25 cellular contexts compared by ENCODE assay signal in genomic region chr17:27239584-27239983, GRCh38. TPM values are rescaled to one million over a fixed set of nuclear protein-coding genes. Genes with fewer than 3 reads are reported as not detected.
DNase-seq lines count a peak whose midpoint lies in the region; ATAC-seq, FAIRE-seq and TF ChIP-seq lines count a peak whose summit lies in the region.
"Had no signal": no experiment of that assay in that cellular context is flagged by ENCODE, and none has a peak within 500 bp of the region (broad histone marks: within the 10 kb centered on the region; RNA-seq: fewer than 3 reads in every experiment).

No MANE protein-coding gene starts in this region.

- DNase-seq in HepG2 (ENCODE audit: low spot score) (no peak), right lobe of liver (no peak), type B pancreatic cell (ENCODE audit: extremely low spot score, unreplicated experiment) (no peak), EL (no peak), OCI-M1 (lab: John Stamatoyannopoulos, UW) (no peak)
- DNase-seq: BE2C; CD4-positive, alpha-beta T cell; COR-L47; DMS 273 treated with DMSO at 0.1 percent for 48 hours; DMS79 treated with DMSO at 0.1 percent for 48 hours; HFFc6; KBM-7; MM.1S; NCI-H1048; NCI-H1417 treated with DMSO at 0.1 percent for 48 hours; NCI-H187; NCI-H446; NCI-H526; SIG-M5; SK-N-SH had no signal

- H3K4me1 ChIP-seq in HepG2 (ENCODE audit: insufficient read depth, low read length) (peaks cover 21% of the 10 kb centered on the region), right lobe of liver (peaks cover 0 to 5% (median 3%) of the 10 kb centered on the region in 4 donors), OCI-LY3 (ENCODE audit: low read length) (peaks cover 48% of the 10 kb centered on the region)
- H3K4me1 ChIP-seq: BE2C had no signal

- no TSS peak for BruUV-seq in HepG2 (replicated peaks; lab: Mats Ljungman, UMichigan)

- H3K4me3 ChIP-seq in HepG2 (replicated peaks in 1 of 3; ENCODE audit: insufficient read depth in 1 of 3, low read depth in 2 of 3, low read length in 3 of 3) (no peak overlapping the region), right lobe of liver (no peak overlapping the region), OCI-LY3 (ENCODE audit: low read length) (peak overlapping the region; percentile 3; the same call in 1 of the 2 replicates)

- H3K36me3 Mint-ChIP-seq in type B pancreatic cell = no peaks in the 10 kb centered on the region

- no peaks in the 10 kb centered on the region for H3K27me3 Mint-ChIP-seq in type B pancreatic cell

- WGBS in HepG2 (ENCODE audit: low lambda C conversion rate) = 16% methylated on average over 6 of the region's 7 CpGs
- WGBS in right lobe of liver (ENCODE audit: insufficient coverage, low coverage, low lambda C conversion rate, missing lambda C conversion rate) = 68% methylated on average over 5 of the region's 7 CpGs

- H3K79me2 ChIP-seq in HepG2 (ENCODE audit: insufficient read depth, low read length) = no peaks in the 10 kb centered on the region
- no peaks in the 10 kb centered on the region for H3K79me2 ChIP-seq in OCI-LY3 (ENCODE audit: low read length)

- no peak overlapping the region for H3K4me2 ChIP-seq in HepG2 (ENCODE audit: low read depth, low read length)
- H3K4me2 ChIP-seq in OCI-LY3 (ENCODE audit: low read length) = peak overlapping the region; percentile 75
- H3K4me2 ChIP-seq: SK-N-SH had no signal

- H2AFZ ChIP-seq in HepG2 (ENCODE audit: low read length) = no peak overlapping the region
- H2AFZ ChIP-seq in OCI-LY3 (ENCODE audit: low read depth, low read length) = no peak overlapping the region

- H3K27ac Mint-ChIP-seq in type B pancreatic cell = peak overlapping the region; percentile 99
- H3K27ac Mint-ChIP-seq: CD4-positive, alpha-beta T cell; HFFc6 had no signal

- TF ChIP-seq POLR2A in HepG2 (IDR thresholded peaks at IDR 0.05; ENCODE audit: insufficient read depth in 1 of 2, low read depth in 2 of 2, low read length in 2 of 2) (no peak), right lobe of liver (IDR thresholded peaks at IDR 0.05) (no peak)

- no peak for TF ChIP-seq RAD21 in HepG2 (CRISPR knock-in tag; IDR thresholded peaks at IDR 0.05)

- ATAC-seq in HepG2 = no peak
- ATAC-seq in right lobe of liver = no peak
- ATAC-seq in GM19455 (IDR thresholded peaks at IDR 0.05; ENCODE audit: unreplicated experiment) = no peak

- CTCF ChIA-PET in HepG2 (lab: Yijun Ruan, JAX; ENCODE audit: low intra/inter-chr PET ratio, low total read pairs) = no interaction called here

- intact Hi-C loops in HepG2 (cut with micrococcal nuclease; ENCODE audit: unreplicated experiment) (loop anchor here (5.0 to 10.0 kb wide), 2 partner anchors 218 to 365 kb away; partner anchors contain the start of gene KSR1), right lobe of liver (cut with DNase I) (loop anchor here (5.0 to 10.0 kb wide), 3 partner anchors 255 to 363 kb away; no protein-coding TSS in a partner anchor)

- FAIRE-seq in HepG2 (lab: Jason Lieb, UNC) = no peak
- FAIRE-seq: A204.1, H54 had no signal

- H3K27ac ChIP-seq in HepG2 (ENCODE audit: extremely low read length, insufficient read depth, low read length) (no peak overlapping the region), right lobe of liver (peak overlapping the region in 1 of 3 donors; percentile 26), OCI-LY3 (ENCODE audit: low read length) (no peak overlapping the region), layer of hippocampus (ENCODE audit: low read depth, low read length) (peak overlapping the region; percentile 13)

- TF ChIP-seq CTCF in HepG2 (CRISPR knock-in tag; IDR thresholded peaks at IDR 0.05) (no peak), right lobe of liver (IDR thresholded peaks at IDR 0.05) (no peak), OCI-LY3 (IDR thresholded peaks at IDR 0.05; ENCODE audit: low read depth, low read length) (no peak), type B pancreatic cell (conservative IDR thresholded peaks at IDR 0.05) (no peak)

- no peak for TF ChIP-seq EP300 in HepG2 (IDR thresholded peaks at IDR 0.05; ENCODE audit: low read depth in 2 of 2, low read length in 2 of 2)
- no peak for TF ChIP-seq EP300 in HepG2 (CRISPR knock-in tag; IDR thresholded peaks at IDR 0.05; ENCODE audit: borderline replicate concordance)

- H3K4me3 Mint-ChIP-seq in type B pancreatic cell = no peak overlapping the region
- H3K4me3 Mint-ChIP-seq: CD4-positive, alpha-beta T cell; HFFc6 had no signal

- no peaks in the 10 kb centered on the region for H3K9me3 Mint-ChIP-seq in type B pancreatic cell
- H3K9me3 Mint-ChIP-seq: CD4-positive, alpha-beta T cell; HFFc6 had no signal

- H4K20me1 ChIP-seq in HepG2 (ENCODE audit: insufficient read depth, low read length) (no peaks in the 10 kb centered on the region), OCI-LY3 (ENCODE audit: insufficient read depth, low read length) (peaks cover 45% of the 10 kb centered on the region)

- POLR2A ChIA-PET in HepG2 (lab: Yijun Ruan, JAX) = no interaction called here

- H3K4me1 Mint-ChIP-seq in type B pancreatic cell (ENCODE audit: unreplicated experiment) = peaks cover 23% of the 10 kb centered on the region

- H3K27me3 ChIP-seq in HepG2 (ENCODE audit: control insufficient read depth in 1 of 2, insufficient read depth in 2 of 2, low read length in 2 of 2) (peaks cover 2 to 16% of the 10 kb centered on the region in 2 experiments; a peak in 3 of 5 replicates), right lobe of liver (no peaks in the 10 kb centered on the region), OCI-LY3 (ENCODE audit: low read depth, low read length) (peaks cover 64% of the 10 kb centered on the region), layer of hippocampus (ENCODE audit: control insufficient read depth, insufficient read depth, low read length) (no peaks in the 10 kb centered on the region)
- H3K27me3 ChIP-seq: BE2C had no signal

- H3K36me3 ChIP-seq in HepG2 (replicated peaks in 1 of 2; ENCODE audit: control insufficient read depth in 1 of 2, insufficient read depth in 2 of 2, low read length in 2 of 2) (no peaks in the 10 kb centered on the region), right lobe of liver (no peaks in the 10 kb centered on the region), OCI-LY3 (replicated peaks; ENCODE audit: low read depth, low read length) (no peaks in the 10 kb centered on the region)
- H3K36me3 ChIP-seq: BE2C had no signal

- H3K9ac ChIP-seq in HepG2 (ENCODE audit: insufficient read depth, low read depth, low read length) (no peak overlapping the region), OCI-LY3 (ENCODE audit: low read length) (no peak overlapping the region)
- H3K9ac ChIP-seq: SK-N-SH had no signal

- no peaks in the 10 kb centered on the region for H3K9me3 ChIP-seq in HepG2 (ENCODE audit: low read length)
- no peaks in the 10 kb centered on the region for H3K9me3 ChIP-seq in right lobe of liver
- no peaks in the 10 kb centered on the region for H3K9me3 ChIP-seq in OCI-LY3 (ENCODE audit: insufficient read depth, low read length)
- H3K9me3 ChIP-seq: BE2C, SK-N-SH had no signal

- in situ Hi-C loops in HepG2 (cut with HindIII; ENCODE audit: extremely low pct_ligation_motif_present, low pct_unique_long_range_greater_than_20kb) = loop anchor here (10.0 kb wide), 3 partner anchors 115 to 355 kb away; partner anchors contain the start of gene KSR1

TF ChIP-seq in HepG2, 621 proteins besides CTCF, POLR2A, EP300 and RAD21:
- no peak for TF ChIP-seq ZNF484 (CRISPR knock-in tag; IDR thresholded peaks at IDR 0.05; ENCODE audit: borderline replicate concordance, low read depth)
- TF ChIP-seq ZNF629 (CRISPR knock-in tag; conservative IDR thresholded peaks at IDR 0.05) = peak; percentile 60
- no peak for TF ChIP-seq SALL1 (CRISPR knock-in tag; IDR thresholded peaks at IDR 0.05)

RNA-seq across cellular contexts. Expression of gene WSB1, which starts 54.3 kb away (rescaled TPM):
- total RNA-seq in HepG2 (2016; rRNA removed; fragmentation: Illumina TruSeq; extraction: Trizol) = 81.3 and 93.3 TPM in 2 replicates
- total RNA-seq in HepG2 (2016; cell fraction: cytosol; rRNA removed; fragmentation: Illumina TruSeq; extraction: Trizol; ENCODE audit: low read depth) = 26.6 and 31.7 TPM in 2 replicates
- total RNA-seq in HepG2 (2016; cell fraction: insoluble cytoplasmic fraction; rRNA removed; fragmentation: Illumina TruSeq; extraction: Trizol) = 77.2 and 87.4 TPM in 2 replicates
- 21.0 and 21.8 TPM in 2 replicates for total RNA-seq in HepG2 (2016; cell fraction: membrane; rRNA removed; fragmentation: Illumina TruSeq; extraction: Trizol)
- total RNA-seq in HepG2 (2016; cell fraction: nucleus; rRNA removed; fragmentation: Illumina TruSeq; extraction: Trizol) = 85.9 and 97.4 TPM in 2 replicates
- polyA plus RNA-seq in HepG2 (2011; rRNA removed) = 253 and 294 TPM in 2 replicates
- polyA plus RNA-seq in HepG2 (2011; cell fraction: cytosol; rRNA removed) = 120 and 143 TPM in 2 replicates
- 1,276 and 1,394 TPM in 2 replicates for polyA plus RNA-seq in HepG2 (2011; cell fraction: nucleus; rRNA removed)
- 89.4 and 114 TPM in 2 replicates for polyA plus RNA-seq in HepG2 (2012)
- 1.8 and 1.9 TPM in 2 replicates for polyA plus RNA-seq in HepG2 (2016; cell fraction: cytosol; fragmentation: Illumina TruSeq; extraction: Trizol; ENCODE audit: low read depth)
- 71.2 and 71.6 TPM in 2 replicates for polyA plus RNA-seq in HepG2 (2016; cell fraction: insoluble cytoplasmic fraction; fragmentation: Illumina TruSeq; extraction: Trizol; ENCODE audit: low read depth)
- 3.9 and 4.5 TPM in 2 replicates for polyA plus RNA-seq in HepG2 (2016; cell fraction: membrane; fragmentation: Illumina TruSeq; extraction: Trizol; ENCODE audit: low read depth)
- 181 and 184 TPM in 2 replicates for polyA plus RNA-seq in HepG2 (2016; cell fraction: nucleus; fragmentation: Illumina TruSeq; extraction: Trizol; ENCODE audit: insufficient read depth, low read depth)
- polyA minus RNA-seq in HepG2 (2011; rRNA and poly(A)+ RNA removed; ENCODE audit: low replicate concordance) = 35.0 and 79.1 TPM in 2 replicates
- 52.6 and 57.0 TPM in 2 replicates for polyA minus RNA-seq in HepG2 (2011; cell fraction: cytosol; rRNA and poly(A)+ RNA removed)
- 216 and 246 TPM in 2 replicates for polyA minus RNA-seq in HepG2 (2011; cell fraction: nucleus; rRNA and poly(A)+ RNA removed)
- 10 to 100 TPM; 28.3 to 97.6 (median 35.0) TPM for total RNA-seq in right lobe of liver
- 259 and 270 TPM in 2 replicates for total RNA-seq in type B pancreatic cell (ENCODE audit: low replicate concordance)
